8 cellular contexts compared by ENCODE assay signal in the genomic region with DNA sequence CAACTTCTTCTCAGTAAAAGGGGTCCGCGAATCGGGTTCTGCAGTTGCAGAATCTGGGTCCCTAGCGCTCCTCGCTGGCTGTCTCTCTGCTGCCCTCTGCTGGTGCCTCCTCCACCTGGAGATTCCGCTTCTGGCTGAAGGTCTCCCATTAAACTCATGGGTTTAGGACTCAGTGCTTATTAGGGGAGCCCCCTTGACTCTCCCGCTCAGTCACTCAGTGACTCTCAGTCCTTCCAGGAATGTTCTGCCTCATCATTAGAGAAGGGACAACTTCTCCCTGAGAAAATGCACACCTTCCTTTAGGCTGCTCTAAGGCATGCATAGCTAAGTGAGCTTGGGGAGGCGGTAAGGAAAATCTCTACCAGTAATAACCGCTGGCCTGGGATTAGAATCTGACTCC. TPM values are rescaled to one million over a fixed set of nuclear protein-coding genes. Genes with fewer than 3 reads are reported as not detected.
DNase-seq lines count a peak whose midpoint lies in the region; ATAC-seq, FAIRE-seq and TF ChIP-seq lines count a peak whose summit lies in the region.

No MANE protein-coding gene starts in this region.

- TF ChIP-seq RAD21 in A549 (conservative IDR thresholded peaks at IDR 0.05 in 1 of 2, IDR thresholded peaks at IDR 0.05 in 1 of 2): peak; percentile 64

- WGBS in A549 (ENCODE audit: missing lambda C conversion rate): 3% methylated on average over 8 of the region's 9 CpGs

- no peaks in the 10 kb centered on the region for H3K4me1 Mint-ChIP-seq in MCF 10A (ENCODE audit: insufficient read depth, unreplicated experiment)

- peak; percentile 74 for TF ChIP-seq CTCF in A549 (IDR thresholded peaks at IDR 0.05)
- peak; percentile 92 for TF ChIP-seq CTCF in GM12874 (IDR thresholded peaks at IDR 0.05; ENCODE audit: insufficient read depth, low read depth, low read length)
- peak; percentile 63 for TF ChIP-seq CTCF in WERI-Rb-1 (IDR thresholded peaks at IDR 0.05; ENCODE audit: low read depth, low read length)
- peak; percentile 88 for TF ChIP-seq CTCF in MCF 10A (IDR thresholded peaks at IDR 0.05; ENCODE audit: unreplicated experiment)

- no peaks in the 10 kb centered on the region for H3K27me3 Mint-ChIP-seq in MCF 10A (ENCODE audit: insufficient read depth, unreplicated experiment)

- POLR2A ChIA-PET in A549 (lab: Yijun Ruan, JAX) (interaction anchor here (1.0 kb wide), 1 partner anchor 10 kb away, joined by 3 read pairs; no protein-coding TSS in a partner anchor), MCF 10A (lab: Yijun Ruan, JAX) (interaction anchor here (0.6 to 4.3 kb wide), 10 partner anchors 10 to 563 kb away, joined by 3 to 19 read pairs (median 4); partner anchors contain the start of gene HES1)

- no peak for TF ChIP-seq POLR2A in A549 (IDR thresholded peaks at IDR 0.05; ENCODE audit: low read length)

- H3K36me3 ChIP-seq in WERI-Rb-1: no peaks in the 10 kb centered on the region

- H3K4me1 ChIP-seq in A549: no peaks in the 10 kb centered on the region

- no peaks in the 10 kb centered on the region for H3K9me3 Mint-ChIP-seq in MCF 10A (ENCODE audit: unreplicated experiment)

- no peak overlapping the region for H3K4me3 Mint-ChIP-seq in MCF 10A (ENCODE audit: unreplicated experiment)

- H3K27ac ChIP-seq in A549: no peak overlapping the region
- H3K27ac ChIP-seq in WERI-Rb-1: no peak overlapping the region

- H3K27ac Mint-ChIP-seq in MCF 10A (ENCODE audit: low read depth, unreplicated experiment): no peak overlapping the region

- H3K27me3 ChIP-seq in WERI-Rb-1 (ENCODE audit: insufficient read depth, low read depth, severe bottlenecking): no peaks in the 10 kb centered on the region

- H3K4me3 ChIP-seq in A549 (no peak overlapping the region), WERI-Rb-1 (ENCODE audit: low read depth, low read length) (no peak overlapping the region)

- H3K9me3 ChIP-seq in A549 (no peaks in the 10 kb centered on the region), WERI-Rb-1 (ENCODE audit: severe bottlenecking) (no peaks in the 10 kb centered on the region)

- peak; percentile 53 to 86 for DNase-seq in A549 (ENCODE audit: low read depth in 1 of 2, low spot score in 1 of 2)
- peak; percentile 72 for DNase-seq in NAMALWA (ENCODE audit: low spot score)
- DNase-seq in WERI-Rb-1: peak; percentile 47
- DNase-seq in MCF 10A (ENCODE audit: unreplicated experiment): peak; percentile 70
- DNase-seq in kidney glomerular epithelial cell (lab: John Stamatoyannopoulos, UW): peak; percentile 44
- peak; percentile 76 for DNase-seq in stimulated activated CD4-positive, alpha-beta T cell treated with anti-CD3 and anti-CD28 coated beads, Interleukin-2, amount 100 ng/mL, for 48 hours

- intact Hi-C loops in MCF 10A (cut with micrococcal nuclease): loop anchor here (1.0 to 5.0 kb wide), 2 partner anchors 679 to 882 kb away; no protein-coding TSS in a partner anchor

- BruUV-seq in MCF 10A (replicated peaks; lab: Mats Ljungman, UMichigan): no TSS peak

- CTCF ChIA-PET in A549 (lab: Yijun Ruan, JAX): interaction anchor here (0.6 to 5.8 kb wide), 47 partner anchors 9 to 927 kb away, joined by 3 to 74 read pairs (median 4); partner anchors contain the start of genes GP5, TMEM44 and XXYLT1
- CTCF ChIA-PET in MCF 10A (lab: Yijun Ruan, JAX): interaction anchor here (0.5 to 7.7 kb wide), 61 partner anchors 12 to 1709 kb away, joined by 3 to 112 read pairs (median 4); partner anchors contain the start of gene GP5

- no peaks in the 10 kb centered on the region for H3K36me3 Mint-ChIP-seq in MCF 10A (ENCODE audit: insufficient read depth, unreplicated experiment)

- no peak for TF ChIP-seq EP300 in A549 (IDR thresholded peaks at IDR 0.05)

- ATAC-seq in A549: peak; percentile 77 to 90; a peak in 4 of 6 replicates
- ATAC-seq in GM21447 (IDR thresholded peaks at IDR 0.05; ENCODE audit: unreplicated experiment): no peak

- FAIRE-seq in A549 (lab: Jason Lieb, UNC): no peak

- peak overlapping the region; percentile 33; the same call in 1 of the 3 replicates for H3K4me2 ChIP-seq in A549

TF ChIP-seq in A549, 52 proteins besides CTCF, POLR2A, EP300 and RAD21:
- TF ChIP-seq HES2 (IDR thresholded peaks at IDR 0.05) (no peak), SMC3 (IDR thresholded peaks at IDR 0.05) (peak; percentile 66), ZSCAN20 (CRISPR knock-in tag; IDR thresholded peaks at IDR 0.05) (no peak), RFX5 (IDR thresholded peaks at IDR 0.05) (no peak)

RNA-seq across cellular contexts. Expression of gene CPN2, which starts 7.1 kb away (rescaled TPM):
- not detected in 2 replicates for polyA plus RNA-seq in A549 (2011; rRNA removed)
- 0.03 TPM in 1 of 2 replicates, not detected in the other for polyA plus RNA-seq in A549 (2012; cell fraction: cytosol; rRNA removed)
- polyA plus RNA-seq in A549 (2012; cell fraction: nucleus; rRNA removed): not detected in 2 replicates
- not detected in 3 replicates for polyA plus RNA-seq in A549 (2017; fragmentation: RNase III; extraction: RNeasy Plus Mini Kit Qiagen cat#74134 plus additional on column Dnase treatment)
- not detected in 2 replicates for polyA minus RNA-seq in A549 (2011; rRNA and poly(A)+ RNA removed)
- total RNA-seq in MCF 10A (2022): not detected in 2 replicates

RNA-seq across cellular contexts. Expression of gene LRRC15, which starts 25.5 kb away (rescaled TPM):
- polyA plus RNA-seq in A549 (2011; rRNA removed) (0.05 TPM in 2 replicates), A549 (2017; fragmentation: RNase III; extraction: RNeasy Plus Mini Kit Qiagen cat#74134 plus additional on column Dnase treatment) (0.08 to 0.14 TPM (median 0.13 TPM) in 3 replicates)
- polyA plus RNA-seq in A549 (2012; cell fraction: cytosol; rRNA removed): 0.03 and 0.06 TPM in 2 replicates
- 0.05 and 0.10 TPM in 2 replicates for polyA plus RNA-seq in A549 (2012; cell fraction: nucleus; rRNA removed)
- polyA minus RNA-seq in A549 (2011; rRNA and poly(A)+ RNA removed): not detected in 2 replicates
- not detected in 2 replicates for total RNA-seq in MCF 10A (2022)

RNA-seq across cellular contexts. Expression of gene GP5, which starts 55.1 kb away (rescaled TPM):
- polyA plus RNA-seq in A549 (2011; rRNA removed) (not detected in 2 replicates), A549 (2017; fragmentation: RNase III; extraction: RNeasy Plus Mini Kit Qiagen cat#74134 plus additional on column Dnase treatment) (0.03 TPM in 1 of 3 replicates, not detected in the others)
- 0.01 TPM in 2 replicates for polyA plus RNA-seq in A549 (2012; cell fraction: cytosol; rRNA removed)
- 0.01 and 0.04 TPM in 2 replicates for polyA plus RNA-seq in A549 (2012; cell fraction: nucleus; rRNA removed)
- 0.08 TPM in 1 of 2 replicates, not detected in the other for polyA minus RNA-seq in A549 (2011; rRNA and poly(A)+ RNA removed)
- 0.15 TPM in 1 of 2 replicates, not detected in the other for total RNA-seq in MCF 10A (2022)
